Comparison of ENCODE assay signal across 21 cellular contexts in genomic region chr13:104759069-104759468, GRCh38.
A peak's percentile ranks its signal among the peaks of the same experiment; 100 is the strongest.
DNase-seq lines count a peak whose midpoint lies in the region; ATAC-seq, FAIRE-seq and TF ChIP-seq lines count a peak whose summit lies in the region.
"Had no signal": no experiment of that assay in that cellular context is flagged by ENCODE, and none has a peak within 500 bp of the region (broad histone marks: within the 10 kb centered on the region; RNA-seq: fewer than 3 reads in every experiment).

No MANE protein-coding gene starts in this region.

- TF ChIP-seq EP300 in HepG2 (IDR thresholded peaks at IDR 0.05; ENCODE audit: low read depth in 2 of 2, low read length in 2 of 2) (no peak), HepG2 (CRISPR knock-in tag; IDR thresholded peaks at IDR 0.05; ENCODE audit: borderline replicate concordance) (no peak), Ishikawa (IDR thresholded peaks at IDR 0.05; ENCODE audit: borderline replicate concordance) (no peak)

- H3K4me3 ChIP-seq in HepG2 (replicated peaks in 1 of 3; ENCODE audit: insufficient read depth in 1 of 3, low read depth in 2 of 3, low read length in 3 of 3) (no peak overlapping the region), right lobe of liver (no peak overlapping the region), spleen (no peak overlapping the region)
- H3K4me3 ChIP-seq: BLaER1, GM23248 had no signal

- ATAC-seq in HepG2 (no peak), right lobe of liver (no peak)
- ATAC-seq: CD8-positive, alpha-beta T cell; HCT116 had no signal

- 31% methylated on average over 3 of the region's 3 CpGs for WGBS in HepG2 (ENCODE audit: low lambda C conversion rate)
- 70% methylated on average over 3 of the region's 3 CpGs for WGBS in right lobe of liver (ENCODE audit: insufficient coverage, low coverage, low lambda C conversion rate, missing lambda C conversion rate)
- 92 to 97% (median 93%) methylated on average over 3 of the region's 3 CpGs for WGBS in spleen, 5 donors

- TF ChIP-seq POLR2A in HepG2 (IDR thresholded peaks at IDR 0.05; ENCODE audit: insufficient read depth in 1 of 2, low read depth in 2 of 2, low read length in 2 of 2) = no peak
- TF ChIP-seq POLR2A in right lobe of liver (IDR thresholded peaks at IDR 0.05) = no peak
- TF ChIP-seq POLR2A in spleen (IDR thresholded peaks at IDR 0.05) = no peak

- no TSS peak for BruUV-seq in HepG2 (replicated peaks; lab: Mats Ljungman, UMichigan)

- H3K36me3 ChIP-seq in HepG2 (replicated peaks in 1 of 2; ENCODE audit: control insufficient read depth in 1 of 2, insufficient read depth in 2 of 2, low read length in 2 of 2) (no peaks in the 10 kb centered on the region), right lobe of liver (no peaks in the 10 kb centered on the region), spleen (no peaks in the 10 kb centered on the region)
- H3K36me3 ChIP-seq: BLaER1 had no signal

- H3K4me1 ChIP-seq in HepG2 (ENCODE audit: insufficient read depth, low read length) (no peaks in the 10 kb centered on the region), right lobe of liver (no peaks in the 10 kb centered on the region), spleen (no peaks in the 10 kb centered on the region)
- H3K4me1 ChIP-seq: BLaER1, Caco-2 had no signal

- H3K27ac ChIP-seq in HepG2 (ENCODE audit: extremely low read length, insufficient read depth, low read length) = no peak overlapping the region
- H3K27ac ChIP-seq in right lobe of liver = no peak overlapping the region
- no peak overlapping the region for H3K27ac ChIP-seq in spleen
- H3K27ac ChIP-seq: BLaER1, C4-2B, GM23248 had no signal

- no peak overlapping the region for H2AFZ ChIP-seq in HepG2 (ENCODE audit: low read length)
- H2AFZ ChIP-seq: GM23248 had no signal

- no peaks in the 10 kb centered on the region for H3K27me3 ChIP-seq in HepG2 (ENCODE audit: control insufficient read depth in 1 of 2, insufficient read depth in 2 of 2, low read length in 2 of 2)
- no peaks in the 10 kb centered on the region for H3K27me3 ChIP-seq in right lobe of liver
- H3K27me3 ChIP-seq in spleen (replicated peaks in 1 of 7) = no peaks in the 10 kb centered on the region
- H3K27me3 ChIP-seq: BLaER1 had no signal

- H4K20me1 ChIP-seq in HepG2 (ENCODE audit: insufficient read depth, low read length) = no peaks in the 10 kb centered on the region
- H4K20me1 ChIP-seq: BLaER1 had no signal

- TF ChIP-seq RAD21 in HepG2 (CRISPR knock-in tag; IDR thresholded peaks at IDR 0.05) (no peak), Ishikawa (IDR thresholded peaks at IDR 0.05; ENCODE audit: low read depth) (no peak)

- no peak for FAIRE-seq in HepG2 (lab: Jason Lieb, UNC)
- FAIRE-seq: G401.6, GM12892 had no signal

- no peak for TF ChIP-seq CTCF in HepG2 (CRISPR knock-in tag; IDR thresholded peaks at IDR 0.05)
- no peak for TF ChIP-seq CTCF in right lobe of liver (IDR thresholded peaks at IDR 0.05)
- no peak for TF ChIP-seq CTCF in spleen (IDR thresholded peaks at IDR 0.05 in 8 of 11, conservative IDR thresholded peaks at IDR 0.05 in 3 of 11)

- CTCF ChIA-PET in HepG2 (lab: Yijun Ruan, JAX; ENCODE audit: low intra/inter-chr PET ratio, low total read pairs) = no interaction called here

- no peak overlapping the region for H3K9ac ChIP-seq in HepG2 (ENCODE audit: insufficient read depth, low read depth, low read length)
- H3K9ac ChIP-seq: BLaER1, GM23248 had no signal

- H3K9me3 ChIP-seq in HepG2 (ENCODE audit: low read length) = peaks cover 52% of the 10 kb centered on the region
- no peaks in the 10 kb centered on the region for H3K9me3 ChIP-seq in right lobe of liver
- no peaks in the 10 kb centered on the region for H3K9me3 ChIP-seq in spleen
- H3K9me3 ChIP-seq: BLaER1, Caco-2 had no signal

- intact Hi-C loops in HepG2 (cut with micrococcal nuclease; ENCODE audit: unreplicated experiment) = no loop called here
- intact Hi-C loops in right lobe of liver (cut with DNase I) = no loop called here
- intact Hi-C loops in spleen (cut with DNase I; ENCODE audit: low total_unique reads) = no loop called here

- H3K4me2 ChIP-seq in HepG2 (ENCODE audit: low read depth, low read length) = no peak overlapping the region
- H3K4me2 ChIP-seq: BLaER1 had no signal

- POLR2A ChIA-PET in HepG2 (lab: Yijun Ruan, JAX) = no interaction called here

- DNase-seq in HepG2 (ENCODE audit: low spot score) (no peak), right lobe of liver (no peak), amniotic epithelial cell (ENCODE audit: low read depth) (peak; percentile 64), renal cortical epithelial cell (ENCODE audit: low read depth) (peak; percentile 17), NCI-H526 treated with DMSO at 0.1 percent for 48 hours (lab: John Stamatoyannopoulos, UW) (no peak), spleen (no peak)
- DNase-seq in activated CD4-positive, CD25-positive, alpha-beta regulatory T cell treated with anti-CD3 and anti-CD28 coated beads, Interleukin-2, amount 50 U/mL, for 72 hours = no peak
- DNase-seq: Caco-2; CD4-positive, CD25-positive, alpha-beta regulatory T cell; CD8-positive, alpha-beta T cell; DMS153; DND-41; GM23248; H9; HFFc6 had no signal

- no peaks in the 10 kb centered on the region for H3K79me2 ChIP-seq in HepG2 (ENCODE audit: insufficient read depth, low read length)

- in situ Hi-C loops in HepG2 (cut with HindIII; ENCODE audit: extremely low pct_ligation_motif_present, low pct_unique_long_range_greater_than_20kb) = no loop called here

TF ChIP-seq in HepG2, 621 proteins besides CTCF, POLR2A, EP300 and RAD21 (continues in another document):
- TF ChIP-seq ZFP41 (CRISPR knock-in tag; IDR thresholded peaks at IDR 0.05; ENCODE audit: borderline replicate concordance) (no peak), GTF3A (CRISPR knock-in tag; conservative IDR thresholded peaks at IDR 0.05) (no peak)
- TF ChIP-seq, protein P1, sequence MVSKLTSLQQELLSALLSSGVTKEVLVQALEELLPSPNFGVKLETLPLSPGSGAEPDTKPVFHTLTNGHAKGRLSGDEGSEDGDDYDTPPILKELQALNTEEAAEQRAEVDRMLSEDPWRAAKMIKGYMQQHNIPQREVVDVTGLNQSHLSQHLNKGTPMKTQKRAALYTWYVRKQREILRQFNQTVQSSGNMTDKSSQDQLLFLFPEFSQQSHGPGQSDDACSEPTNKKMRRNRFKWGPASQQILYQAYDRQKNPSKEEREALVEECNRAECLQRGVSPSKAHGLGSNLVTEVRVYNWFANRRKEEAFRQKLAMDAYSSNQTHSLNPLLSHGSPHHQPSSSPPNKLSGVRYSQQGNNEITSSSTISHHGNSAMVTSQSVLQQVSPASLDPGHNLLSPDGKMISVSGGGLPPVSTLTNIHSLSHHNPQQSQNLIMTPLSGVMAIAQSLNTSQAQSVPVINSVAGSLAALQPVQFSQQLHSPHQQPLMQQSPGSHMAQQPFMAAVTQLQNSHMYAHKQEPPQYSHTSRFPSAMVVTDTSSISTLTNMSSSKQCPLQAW (CRISPR knock-in tag; IDR thresholded peaks at IDR 0.05) = no peak

TF ChIP-seq in Ishikawa, 13 proteins besides CTCF, POLR2A, EP300 and RAD21:
- TF ChIP-seq CEBPB (IDR thresholded peaks at IDR 0.05) = peak; percentile 74
- no peak for TF ChIP-seq USF1 (IDR thresholded peaks at IDR 0.05)

Comparison
In these comparisons a context has a peak if more than half of its experiments do, and no peak if none do; other contexts are left out.
1. DNase-seq: peak in amniotic epithelial cell (single experiment) and renal cortical epithelial cell (single experiment); none in HepG2 (single experiment), right lobe of liver (0 of 3), activated CD4-positive, CD25-positive, alpha-beta regulatory T cell treated with anti-CD3 and anti-CD28 coated beads, Interleukin-2, amount 50 U/mL, for 72 hours (single experiment), NCI-H526 treated with DMSO at 0.1 percent for 48 hours (single experiment) and spleen (single experiment).